Comparison of ENCODE assay signal across 8 cellular contexts in genomic region chr3:183253364-183253960, GRCh38. TPM values are rescaled to one million over a fixed set of nuclear protein-coding genes. Genes with fewer than 3 reads are reported as not detected.
DNase-seq lines count a peak whose midpoint lies in the region; ATAC-seq and TF ChIP-seq lines count a peak whose summit lies in the region.

No MANE protein-coding gene starts in this region.

- H3K27ac ChIP-seq in SK-N-MC (peak overlapping the region; percentile 67), skeletal muscle tissue (ENCODE audit: low read depth, low read length) (peak overlapping the region; percentile 90)

- peaks cover 4% of the 10 kb centered on the region for H3K4me1 Mint-ChIP-seq in central memory CD8-positive, alpha-beta T cell

- H3K36me3 ChIP-seq in H7 (replicated peaks; ENCODE audit: control insufficient read depth, insufficient read depth, low read length) (no peaks in the 10 kb centered on the region; the same call in 1 of the 2 replicates), SK-N-MC (ENCODE audit: insufficient read depth, low read length) (no peaks in the 10 kb centered on the region), skeletal muscle tissue (ENCODE audit: control insufficient read depth in 3 of 3, insufficient read depth in 3 of 3, low read length in 3 of 3) (peaks cover 0 to 4% (median 0%) of the 10 kb centered on the region in 3 donors)

- peaks cover 32% of the 10 kb centered on the region for H3K27me3 ChIP-seq in H7 (ENCODE audit: control insufficient read depth, insufficient read depth, low read length)
- H3K27me3 ChIP-seq in skeletal muscle tissue (ENCODE audit: control insufficient read depth in 3 of 3, insufficient read depth in 3 of 3, low read length in 3 of 3), result no peaks in the 10 kb centered on the region

- ATAC-seq in central memory CD8-positive, alpha-beta T cell (replicated peaks; ENCODE audit: extremely low read depth, poor library complexity, severe bottlenecking), result peak; percentile 51
- no peak for ATAC-seq in GM21576 (IDR thresholded peaks at IDR 0.05; ENCODE audit: unreplicated experiment)

- no peaks in the 10 kb centered on the region for H3K9me3 Mint-ChIP-seq in central memory CD8-positive, alpha-beta T cell

- peaks cover 5% of the 10 kb centered on the region for H3K36me3 Mint-ChIP-seq in central memory CD8-positive, alpha-beta T cell (ENCODE audit: insufficient read depth)

- peaks cover 3 to 10% (median 4%) of the 10 kb centered on the region in 3 donors for H3K4me1 ChIP-seq in skeletal muscle tissue (ENCODE audit: control insufficient read depth in 3 of 3, insufficient read depth in 3 of 3, low read length in 3 of 3)

- H3K4me3 Mint-ChIP-seq in central memory CD8-positive, alpha-beta T cell, result peak overlapping the region; percentile 76

- DNase-seq in AG10803 (ENCODE audit: low read depth) (peak; percentile 28), H7 (peak; percentile 64), SK-N-MC (ENCODE audit: low read depth, low spot score) (no peak), iris pigment epithelial cell (ENCODE audit: low read depth) (peak; percentile 73), occipital lobe (lab: John Stamatoyannopoulos, UW) (no peak)
- no peak for DNase-seq in central memory CD8-positive, alpha-beta T cell (ENCODE audit: low spot score in 2 of 2)

- H3K9me3 ChIP-seq in SK-N-MC (ENCODE audit: low read depth, low read length) (no peaks in the 10 kb centered on the region), skeletal muscle tissue (ENCODE audit: control insufficient read depth in 3 of 3, low read length in 3 of 3) (no peaks in the 10 kb centered on the region)

- H3K9ac ChIP-seq in SK-N-MC (ENCODE audit: insufficient read length) (peak overlapping the region; percentile 95), skeletal muscle tissue (ENCODE audit: low read depth in 1 of 3, low read length in 3 of 3) (peak overlapping the region; percentile 82 to 90 (median 89))

- no peak overlapping the region for H3K27ac Mint-ChIP-seq in central memory CD8-positive, alpha-beta T cell (ENCODE audit: low read depth)

- H3K4me3 ChIP-seq in AG10803 (ENCODE audit: low read length) (peak overlapping the region; percentile 68), H7 (ENCODE audit: insufficient read depth, low read depth, low read length) (peak overlapping the region; percentile 73), SK-N-MC (peak overlapping the region; percentile 84), skeletal muscle tissue (ENCODE audit: low read length in 3 of 3) (peak overlapping the region; percentile 76 to 81 (median 81))

- no peak for TF ChIP-seq CTCF in AG10803 (conservative IDR thresholded peaks at IDR 0.05; ENCODE audit: low read length)

- peaks cover 35% of the 10 kb centered on the region for H3K27me3 Mint-ChIP-seq in central memory CD8-positive, alpha-beta T cell

RNA-seq across cellular contexts. Expression of gene B3GNT5, which starts 0.4 kb away (rescaled TPM):
- total RNA-seq in H7 (2014; rRNA removed; shearing (Covaris generic)), result 3.0 and 3.7 TPM in 2 replicates
- 4.2 TPM for total RNA-seq in skeletal muscle tissue
- 24.0 TPM for total RNA-seq in occipital lobe

Comparison
In these comparisons a context has a peak if more than half of its experiments do, and no peak if none do; other contexts are left out.
1. DNase-seq: peak in AG10803 (single experiment), H7 (single experiment) and iris pigment epithelial cell (single experiment); none in SK-N-MC (single experiment), central memory CD8-positive, alpha-beta T cell (0 of 2) and occipital lobe (single experiment).
2. Peak in every context shown above with its lines, with median percentiles within 50 percentile points of each other: H3K4me3 ChIP-seq.